ENCODE assay signal across 9 cellular contexts in genomic region chr19:13920940-13921744, GRCh38. TPM values are rescaled to one million over a fixed set of nuclear protein-coding genes. Genes with fewer than 3 reads are reported as not detected.
DNase-seq lines count a peak whose midpoint lies in the region; ATAC-seq and TF ChIP-seq lines count a peak whose summit lies in the region.
"Had no signal": no experiment of that assay in that cellular context is flagged by ENCODE, and none has a peak within 500 bp of the region (broad histone marks: within the 10 kb centered on the region; RNA-seq: fewer than 3 reads in every experiment).

No MANE protein-coding gene starts in this region.

- POLR2A ChIA-PET in activated CD8-positive, alpha-beta T cell treated with anti-CD3 and anti-CD28 coated beads for 36 hours (lab: Charles Lee) = interaction anchor here (0.7 to 1.4 kb wide), 2 partner anchors 41 to 131 kb away, joined by 3 read pairs; no protein-coding TSS in a partner anchor

- H3K9me3 Mint-ChIP-seq in activated CD8-positive, alpha-beta T cell treated with anti-CD3 and anti-CD28 coated beads for 36 hours = peaks cover 5% of the 10 kb centered on the region
- no peaks in the 10 kb centered on the region for H3K9me3 Mint-ChIP-seq in immature natural killer cell

- peaks cover 0 to 17% (median under 1%) of the 10 kb centered on the region in 12 donors for H3K4me1 ChIP-seq in heart left ventricle
- H3K4me1 ChIP-seq in right atrium auricular region = no peaks in the 10 kb centered on the region

- no peak overlapping the region for H3K4me3 Mint-ChIP-seq in activated CD8-positive, alpha-beta T cell treated with anti-CD3 and anti-CD28 coated beads for 36 hours
- no peak overlapping the region for H3K4me3 Mint-ChIP-seq in immature natural killer cell

- peak; percentile 43 to 63 (median 54) for ATAC-seq in heart left ventricle
- ATAC-seq in activated CD8-positive, alpha-beta T cell treated with anti-CD3 and anti-CD28 coated beads for 36 hours = peak; percentile 91
- no peak for ATAC-seq in HG02588 (IDR thresholded peaks at IDR 0.05; ENCODE audit: unreplicated experiment)
- no peak for ATAC-seq in HG03175 (IDR thresholded peaks at IDR 0.05; ENCODE audit: unreplicated experiment)

- intact Hi-C loops in heart left ventricle (cut with DNase I) = no loop called here
- intact Hi-C loops in activated CD8-positive, alpha-beta T cell treated with anti-CD3 and anti-CD28 coated beads for 36 hours (cut with micrococcal nuclease) = no loop called here

- WGBS in heart left ventricle, 4 donors = 82 to 97% (median 91%) methylated on average over 1 to 2 of the region's 2 CpGs

- no peak for DNase-seq in heart left ventricle
- no peak for DNase-seq in right atrium auricular region (ENCODE audit: low spot score)
- peak; percentile 57 for DNase-seq in NCI-H2196 (lab: John Stamatoyannopoulos, UW; ENCODE audit: unreplicated experiment)
- peak; percentile 66 for DNase-seq in activated CD8-positive, alpha-beta T cell treated with anti-CD3 and anti-CD28 coated beads for 36 hours
- DNase-seq in immature natural killer cell = peak; percentile 27 to 31 (median 28)
- no peak for DNase-seq in HuH-7 (ENCODE audit: low spot score)
- DNase-seq: right cardiac atrium had no signal

- peaks cover 0 to 6% (median 0%) of the 10 kb centered on the region in 12 donors for H3K9me3 ChIP-seq in heart left ventricle
- no peaks in the 10 kb centered on the region for H3K9me3 ChIP-seq in right atrium auricular region

- CTCF ChIA-PET in activated CD8-positive, alpha-beta T cell treated with anti-CD3 and anti-CD28 coated beads for 36 hours (lab: Charles Lee) = interaction anchor here (0.7 to 1.4 kb wide), 3 partner anchors 18 to 150 kb away, joined by 3 read pairs; no protein-coding TSS in a partner anchor

- H3K27ac ChIP-seq in heart left ventricle (no peak overlapping the region), right atrium auricular region (no peak overlapping the region)

- H3K4me3 ChIP-seq in heart left ventricle (no peak overlapping the region), right atrium auricular region (no peak overlapping the region)

- no peaks in the 10 kb centered on the region for H3K27me3 ChIP-seq in heart left ventricle
- no peaks in the 10 kb centered on the region for H3K27me3 ChIP-seq in right atrium auricular region

- H3K4me1 Mint-ChIP-seq in activated CD8-positive, alpha-beta T cell treated with anti-CD3 and anti-CD28 coated beads for 36 hours (ENCODE audit: low read depth) = peaks cover 2% of the 10 kb centered on the region
- H3K4me1 Mint-ChIP-seq in immature natural killer cell = peaks cover 0 to 4% of the 10 kb centered on the region in 2 donors

- H3K27me3 Mint-ChIP-seq in activated CD8-positive, alpha-beta T cell treated with anti-CD3 and anti-CD28 coated beads for 36 hours = no peaks in the 10 kb centered on the region
- H3K27me3 Mint-ChIP-seq in immature natural killer cell (ENCODE audit: low read depth in 3 of 3) = peaks cover 0 to 5% (median 0%) of the 10 kb centered on the region in 3 donors

- peaks cover 5 to 96% (median 81%) of the 10 kb centered on the region in 9 donors for H3K36me3 ChIP-seq in heart left ventricle
- peaks cover 73% of the 10 kb centered on the region for H3K36me3 ChIP-seq in right atrium auricular region

- TF ChIP-seq POLR2A in heart left ventricle (IDR thresholded peaks at IDR 0.05) = no peak

- H3K36me3 Mint-ChIP-seq in activated CD8-positive, alpha-beta T cell treated with anti-CD3 and anti-CD28 coated beads for 36 hours (ENCODE audit: low read depth) = peaks cover 39% of the 10 kb centered on the region
- peaks cover 14 to 33% (median 23%) of the 10 kb centered on the region in 3 donors for H3K36me3 Mint-ChIP-seq in immature natural killer cell

- peak overlapping the region; percentile 5 for H3K27ac Mint-ChIP-seq in activated CD8-positive, alpha-beta T cell treated with anti-CD3 and anti-CD28 coated beads for 36 hours
- H3K27ac Mint-ChIP-seq in immature natural killer cell = peak overlapping the region in 5 of 6 donors; percentile 50 to 85 (median 69)

- TF ChIP-seq CTCF in heart left ventricle (IDR thresholded peaks at IDR 0.05) (no peak), right atrium auricular region (IDR thresholded peaks at IDR 0.05) (no peak)
- TF ChIP-seq CTCF in activated CD8-positive, alpha-beta T cell treated with anti-CD3 and anti-CD28 coated beads for 36 hours (IDR thresholded peaks at IDR 0.05) = no peak

RNA-seq across cellular contexts. Expression of gene CC2D1A, which starts 15.1 kb away (rescaled TPM):
- total RNA-seq in heart left ventricle (10 to 100 TPM; 14.4 to 36.3 (median 19.2) TPM), right atrium auricular region (10 to 100 TPM; 16.1 to 22.6 TPM)
- polyA plus RNA-seq in heart left ventricle (10 to 100 TPM; 19.5 to 29.2 TPM), immature natural killer cell (10 to 100 TPM in 1 of 3 donors, 1 to 10 TPM in 2; 1.5 to 19.2 (median 5.8) TPM)
- total RNA-seq in activated CD8-positive, alpha-beta T cell treated with anti-CD3 and anti-CD28 coated beads for 36 hours = 10 to 100 TPM; 22.4 to 23.8 TPM

RNA-seq across cellular contexts. Expression of gene BRME1, which starts 15.2 kb away (rescaled TPM):
- total RNA-seq in heart left ventricle (1 to 10 TPM in 1 of 9 donors, under 1 TPM in 6, not detected in 2; 0.23 to 1.2 (median 0.70) TPM), right atrium auricular region (under 1 TPM; 0.28 to 0.70 TPM)
- polyA plus RNA-seq in heart left ventricle (1 to 10 TPM in 1 of 2 donors, under 1 TPM in 1; 0.46 to 1.2 TPM), immature natural killer cell (10 to 100 TPM in 1 of 3 donors, 1 to 10 TPM in 2; 2.7 to 12.2 (median 6.9) TPM)
- total RNA-seq in activated CD8-positive, alpha-beta T cell treated with anti-CD3 and anti-CD28 coated beads for 36 hours = 1 to 10 TPM; 3.6 to 5.2 TPM

RNA-seq across cellular contexts. Expression of gene PODNL1, which starts 17.1 kb away (rescaled TPM):
- total RNA-seq in heart left ventricle (1 to 10 TPM in 5 of 9 donors, under 1 TPM in 3, not detected in 1; 0.36 to 6.3 (median 1.5) TPM), right atrium auricular region (1 to 10 TPM in 1 of 2 donors, under 1 TPM in 1; 0.47 to 1.1 TPM)
- polyA plus RNA-seq in heart left ventricle (1 to 10 TPM; 1.6 to 1.7 TPM), immature natural killer cell (not detected)
- total RNA-seq in activated CD8-positive, alpha-beta T cell treated with anti-CD3 and anti-CD28 coated beads for 36 hours = not detected

RNA-seq across cellular contexts. Expression of gene DCAF15, which starts 31.2 kb away (rescaled TPM):
- total RNA-seq in heart left ventricle (10 to 100 TPM in 8 of 9 donors, 1 to 10 TPM in 1; 8.4 to 21.4 (median 17.6) TPM), right atrium auricular region (10 to 100 TPM; 10.6 to 12.2 TPM)
- polyA plus RNA-seq in heart left ventricle (10 to 100 TPM; 24.3 to 25.8 TPM), immature natural killer cell (1 to 10 TPM; 2.4 to 9.4 (median 4.2) TPM)
- 10 to 100 TPM; 51.3 to 51.9 TPM for total RNA-seq in activated CD8-positive, alpha-beta T cell treated with anti-CD3 and anti-CD28 coated beads for 36 hours

RNA-seq across cellular contexts. Expression of gene NANOS3, which starts 44.2 kb away (rescaled TPM):
- 1 to 10 TPM in 3 of 9 donors, under 1 TPM in 1, not detected in 5; 0.83 to 1.3 (median 1.1) TPM for total RNA-seq in heart left ventricle
- 1 to 10 TPM in 1 of 2 donors, under 1 TPM in 1; 0.36 to 1.7 TPM for polyA plus RNA-seq in heart left ventricle
- not detected for total RNA-seq in right atrium auricular region
- 1 to 10 TPM in 1 of 2 experiments, under 1 TPM in 1; 0.56 to 1.3 TPM for total RNA-seq in activated CD8-positive, alpha-beta T cell treated with anti-CD3 and anti-CD28 coated beads for 36 hours
- polyA plus RNA-seq in immature natural killer cell = not detected

Comparison
In these comparisons a context has a peak if more than half of its experiments do, and no peak if none do; other contexts are left out.
1. ATAC-seq: peak in heart left ventricle (4 of 4) and activated CD8-positive, alpha-beta T cell treated with anti-CD3 and anti-CD28 coated beads for 36 hours (single experiment); none in HG02588 (single experiment) and HG03175 (single experiment).
2. DNase-seq: peak in NCI-H2196 (single experiment), activated CD8-positive, alpha-beta T cell treated with anti-CD3 and anti-CD28 coated beads for 36 hours (single experiment) and immature natural killer cell (3 of 3); none in heart left ventricle (0 of 5), right atrium auricular region (single experiment) and HuH-7 (single experiment).